Comparison of ENCODE assay signal across 8 cellular contexts in genomic region chr21:5088820-5089219, GRCh38.
DNase-seq lines count a peak whose midpoint lies in the region; ATAC-seq, FAIRE-seq and TF ChIP-seq lines count a peak whose summit lies in the region.
"Not testable (repeated sequence)": the region's sequence is repeated elsewhere in the genome, so short reads cannot be mapped to it uniquely, and the experiment has no call there.

No MANE protein-coding gene starts in this region.

- WGBS in right cardiac atrium = no CpG with 5 or more reads among the region's 20 CpGs
- WGBS in pancreas, 2 donors = no CpG with 5 or more reads among the region's 20 CpGs
- no CpG with 5 or more reads among the region's 20 CpGs for WGBS in upper lobe of left lung, 2 donors

- not testable (repeated sequence) for H3K36me3 ChIP-seq in GM23338 (ENCODE audit: insufficient read depth); lower lobe of right lung; pancreas; upper lobe of left lung

- H3K4me3 ChIP-seq in GM23338; right cardiac atrium (ENCODE audit: low read length); lower lobe of right lung; pancreas; upper lobe of left lung: not testable (repeated sequence)

- not testable (repeated sequence) for TF ChIP-seq CTCF in GM23338 (conservative IDR thresholded peaks at IDR 0.05; ENCODE audit: low read depth in 2 of 2); lower lobe of right lung (IDR thresholded peaks at IDR 0.05); pancreas (IDR thresholded peaks at IDR 0.05); upper lobe of left lung (IDR thresholded peaks at IDR 0.05)

- H3K27ac Mint-ChIP-seq in GM23338; T-helper 17 cell; activated naive CD8-positive, alpha-beta T cell treated with anti-CD3 and anti-CD28 coated beads, Interleukin-2, amount 50 U/mL, for 24 hours: not testable (repeated sequence)

- not testable (repeated sequence) for TF ChIP-seq POLR2A in upper lobe of left lung (IDR thresholded peaks at IDR 0.05)

- H3K27me3 Mint-ChIP-seq in GM23338 (ENCODE audit: insufficient read depth, low read depth, poor library complexity); T-helper 17 cell; activated naive CD8-positive, alpha-beta T cell treated with anti-CD3 and anti-CD28 coated beads, Interleukin-2, amount 50 U/mL, for 24 hours: not testable (repeated sequence)

- not testable (repeated sequence) for H3K4me3 Mint-ChIP-seq in GM23338; T-helper 17 cell; activated naive CD8-positive, alpha-beta T cell treated with anti-CD3 and anti-CD28 coated beads, Interleukin-2, amount 50 U/mL, for 24 hours

- H3K4me2 ChIP-seq in GM23338 = not testable (repeated sequence)

- H3K4me1 Mint-ChIP-seq in GM23338; T-helper 17 cell; activated naive CD8-positive, alpha-beta T cell treated with anti-CD3 and anti-CD28 coated beads, Interleukin-2, amount 50 U/mL, for 24 hours: not testable (repeated sequence)

- H4K20me1 ChIP-seq in GM23338 (replicated peaks; ENCODE audit: insufficient read depth) = not testable (repeated sequence)

- not testable (repeated sequence) for H3K79me2 ChIP-seq in GM23338 (replicated peaks; ENCODE audit: insufficient read depth)

- not testable (repeated sequence) for TF ChIP-seq EP300 in upper lobe of left lung (IDR thresholded peaks at IDR 0.05)

- H3K27me3 ChIP-seq in GM23338 (ENCODE audit: insufficient read depth); right cardiac atrium (ENCODE audit: control insufficient read depth, insufficient read depth); lower lobe of right lung (ENCODE audit: low read depth); pancreas; upper lobe of left lung: not testable (repeated sequence)

- H3F3A ChIP-seq in GM23338 (replicated peaks; ENCODE audit: low read depth) = not testable (repeated sequence)

- intact Hi-C loops in Right ventricle myocardium inferior (cut with DNase I); right cardiac atrium (cut with DNase I); lower lobe of right lung (cut with DNase I); pancreas (cut with DNase I): not testable (repeated sequence)

- not testable (repeated sequence) for H3K9me3 Mint-ChIP-seq in GM23338; activated naive CD8-positive, alpha-beta T cell treated with anti-CD3 and anti-CD28 coated beads, Interleukin-2, amount 50 U/mL, for 24 hours

- H3K9me3 ChIP-seq in T-helper 17 cell (ENCODE audit: control insufficient read depth, low read length, poor library complexity, severe bottlenecking); right cardiac atrium (ENCODE audit: control insufficient read depth, low read length); lower lobe of right lung; pancreas; upper lobe of left lung: not testable (repeated sequence)

- not testable (repeated sequence) for DNase-seq in GM23338 (ENCODE audit: low spot score); T-helper 17 cell; activated naive CD8-positive, alpha-beta T cell treated with anti-CD3 and anti-CD28 coated beads, Interleukin-2, amount 50 U/mL, for 24 hours; Right ventricle myocardium inferior (ENCODE audit: missing footprints); right cardiac atrium; lower lobe of right lung; pancreas; upper lobe of left lung

- H3K9me2 ChIP-seq in GM23338 (ENCODE audit: insufficient read depth) = not testable (repeated sequence)

- FAIRE-seq in pancreas (lab: Jason Lieb, UNC) = not testable (repeated sequence)

- ATAC-seq in GM23338 (peak; percentile 57), T-helper 17 cell (peak; percentile 57), Right ventricle myocardium inferior (peak; percentile 53), right cardiac atrium (peak; percentile 41 to 67), lower lobe of right lung (peak; percentile 63 to 69), pancreas (peak in 3 of 4 donors; percentile 70 to 81 (median 78)), upper lobe of left lung (ENCODE audit: low FRiP score in 2 of 2) (peak; percentile 57 to 65)
- peak; percentile 36 for ATAC-seq in activated naive CD8-positive, alpha-beta T cell treated with anti-CD3 and anti-CD28 coated beads, Interleukin-2, amount 50 U/mL, for 24 hours

- H3K4me1 ChIP-seq in GM23338 (ENCODE audit: insufficient read depth); right cardiac atrium (ENCODE audit: control insufficient read depth, insufficient read depth, low read length); lower lobe of right lung; pancreas; upper lobe of left lung: not testable (repeated sequence)

- not testable (repeated sequence) for H3K27ac ChIP-seq in GM23338 (ENCODE audit: low read depth); right cardiac atrium (ENCODE audit: low read length); lower lobe of right lung; pancreas; upper lobe of left lung

- not testable (repeated sequence) for H3K36me3 Mint-ChIP-seq in GM23338 (ENCODE audit: low read depth); T-helper 17 cell (ENCODE audit: low read depth); activated naive CD8-positive, alpha-beta T cell treated with anti-CD3 and anti-CD28 coated beads, Interleukin-2, amount 50 U/mL, for 24 hours (ENCODE audit: low read depth)

- not testable (repeated sequence) for H2AFZ ChIP-seq in GM23338
